15 cellular contexts compared by ENCODE assay signal in the genomic region with DNA sequence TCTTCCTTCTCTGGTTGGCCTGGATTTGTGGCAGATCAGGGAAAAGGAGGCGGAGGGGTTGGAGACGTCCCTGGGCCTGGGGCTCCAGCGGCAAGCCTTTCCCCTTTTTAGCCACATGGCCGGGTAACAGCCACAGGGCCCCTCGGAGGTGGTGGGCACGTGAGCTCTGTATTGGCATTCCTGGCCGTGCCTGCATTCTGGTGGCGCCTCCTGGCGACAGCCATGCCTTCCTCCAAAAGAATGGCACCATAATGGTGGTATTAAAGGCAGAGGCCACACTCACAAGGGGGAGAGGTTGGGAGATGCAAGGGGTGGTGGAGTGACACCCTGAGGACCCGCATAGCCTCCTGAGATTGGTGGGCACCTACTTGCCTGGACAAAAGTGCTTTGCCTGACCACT. TPM values are rescaled to one million over a fixed set of nuclear protein-coding genes. Genes with fewer than 3 reads are reported as not detected.
A peak's percentile ranks its signal among the peaks of the same experiment; 100 is the strongest.
DNase-seq lines count a peak whose midpoint lies in the region; ATAC-seq and TF ChIP-seq lines count a peak whose summit lies in the region.
"Had no signal": no experiment of that assay in that cellular context is flagged by ENCODE, and none has a peak within 500 bp of the region (broad histone marks: within the 10 kb centered on the region; RNA-seq: fewer than 3 reads in every experiment).

No MANE protein-coding gene starts in this region.

- no peaks in the 10 kb centered on the region for H3K36me3 Mint-ChIP-seq in natural killer cell
- H3K36me3 Mint-ChIP-seq: natural killer cell treated with Interleukin-12 subunit alpha and Interleukin-12 subunit beta and Interleukin-15 and Interleukin-18, amount 100 ng/mL, for 72 hours had no signal

- WGBS in hepatocyte (ENCODE audit: low lambda C conversion rate, missing lambda C conversion rate), result 81% methylated on average over 10 of the region's 10 CpGs
- 70 to 87% methylated on average over 10 of the region's 10 CpGs for WGBS in upper lobe of left lung, 2 donors

- intact Hi-C loops in left ventricle myocardium superior (cut with micrococcal nuclease), result no loop called here
- intact Hi-C loops in natural killer cell (cut with micrococcal nuclease), result no loop called here

- H3K9me3 ChIP-seq in right atrium auricular region (no peaks in the 10 kb centered on the region), SU-DHL-6 (ENCODE audit: insufficient read depth, low read length) (no peaks in the 10 kb centered on the region), hepatocyte (ENCODE audit: low read depth) (no peaks in the 10 kb centered on the region), upper lobe of left lung (no peaks in the 10 kb centered on the region)

- peak in 1 of 2 donors; percentile 38 for TF ChIP-seq CTCF in right atrium auricular region (IDR thresholded peaks at IDR 0.05)
- TF ChIP-seq CTCF in SU-DHL-6 (IDR thresholded peaks at IDR 0.05; ENCODE audit: insufficient read depth, low read length, poor library complexity, severe bottlenecking), result peak; percentile 55
- peak; percentile 8 for TF ChIP-seq CTCF in hepatocyte (IDR thresholded peaks at IDR 0.05; ENCODE audit: poor library complexity)
- peak in 1 of 6 experiments; percentile 12 for TF ChIP-seq CTCF in upper lobe of left lung (IDR thresholded peaks at IDR 0.05)
- no peak for TF ChIP-seq CTCF in natural killer cell (IDR thresholded peaks at IDR 0.05)

- H3K4me1 Mint-ChIP-seq in natural killer cell, result no peaks in the 10 kb centered on the region

- H2AFZ ChIP-seq in SU-DHL-6 (ENCODE audit: low read depth, low read length, severe bottlenecking) (no peak overlapping the region), hepatocyte (no peak overlapping the region)

- no peak overlapping the region for H3K27ac Mint-ChIP-seq in natural killer cell
- H3K27ac Mint-ChIP-seq: natural killer cell treated with Interleukin-12 subunit alpha and Interleukin-12 subunit beta and Interleukin-15 and Interleukin-18, amount 100 ng/mL, for 72 hours had no signal

- no peak overlapping the region for H3K9ac ChIP-seq in SU-DHL-6 (ENCODE audit: low read length)

- no peak overlapping the region for H3K4me2 ChIP-seq in SU-DHL-6 (ENCODE audit: low read depth, low read length, poor library complexity, severe bottlenecking)
- no peak overlapping the region for H3K4me2 ChIP-seq in hepatocyte

- peaks cover 0 to 5% of the 10 kb centered on the region in 2 donors for H3K27me3 Mint-ChIP-seq in natural killer cell (ENCODE audit: low read depth in 2 of 2)
- H3K27me3 Mint-ChIP-seq: natural killer cell treated with Interleukin-12 subunit alpha and Interleukin-12 subunit beta and Interleukin-15 and Interleukin-18, amount 100 ng/mL, for 72 hours had no signal

- H3K27me3 ChIP-seq in right atrium auricular region, result no peaks in the 10 kb centered on the region
- H3K27me3 ChIP-seq in SU-DHL-6 (ENCODE audit: low read length), result no peaks in the 10 kb centered on the region
- H3K27me3 ChIP-seq in hepatocyte, result no peaks in the 10 kb centered on the region
- H3K27me3 ChIP-seq in upper lobe of left lung, result no peaks in the 10 kb centered on the region

- no peak overlapping the region for H3K4me3 ChIP-seq in right atrium auricular region
- no peak overlapping the region for H3K4me3 ChIP-seq in SU-DHL-6 (ENCODE audit: insufficient read depth, low read length, poor library complexity, severe bottlenecking)
- no peak overlapping the region for H3K4me3 ChIP-seq in hepatocyte
- no peak overlapping the region for H3K4me3 ChIP-seq in upper lobe of left lung

- no peak for TF ChIP-seq POLR2A in upper lobe of left lung (IDR thresholded peaks at IDR 0.05)

- H3K4me3 Mint-ChIP-seq in natural killer cell, result no peak overlapping the region
- H3K4me3 Mint-ChIP-seq: natural killer cell treated with Interleukin-12 subunit alpha and Interleukin-12 subunit beta and Interleukin-15 and Interleukin-18, amount 100 ng/mL, for 72 hours had no signal

- H3K9me3 Mint-ChIP-seq in natural killer cell, result no peaks in the 10 kb centered on the region
- H3K9me3 Mint-ChIP-seq: natural killer cell treated with Interleukin-12 subunit alpha and Interleukin-12 subunit beta and Interleukin-15 and Interleukin-18, amount 100 ng/mL, for 72 hours had no signal

- H4K20me1 ChIP-seq in SU-DHL-6 (ENCODE audit: low read depth, low read length) (no peaks in the 10 kb centered on the region), hepatocyte (ENCODE audit: insufficient read depth, poor library complexity, severe bottlenecking) (no peaks in the 10 kb centered on the region)

- DNase-seq in left ventricle myocardium superior (peak; percentile 15), right atrium auricular region (ENCODE audit: low spot score) (no peak), hepatocyte (ENCODE audit: low spot score) (no peak), upper lobe of left lung (peak in 1 of 2 donors; percentile 29), CD1c-positive myeloid dendritic cell (ENCODE audit: extremely low spot score) (no peak), NCI-H2029 treated with DMSO at 0.1 percent for 48 hours (lab: John Stamatoyannopoulos, UW) (no peak), natural killer cell (no peak)
- DNase-seq: activated naive CD4-positive, alpha-beta T cell treated with Interleukin-2 at 50 U/mL for 16 hours; DMS79; kidney glomerular epithelial cell; NCI-H1105 treated with DMSO at 0.1 percent for 48 hours; NCI-H524 treated with DMSO at 0.1 percent for 48 hours; stimulated activated CD4-positive, alpha-beta T cell treated with anti-CD3 and anti-CD28 coated beads, Interleukin-12 subunit alpha, Interleukin-12 subunit beta, amount 100 ng/mL, for 4 hours had no signal

- no peaks in the 10 kb centered on the region for H3F3A ChIP-seq in SU-DHL-6 (ENCODE audit: insufficient read depth)

- H3K79me2 ChIP-seq in SU-DHL-6 (ENCODE audit: insufficient read depth, low read length) (no peaks in the 10 kb centered on the region), hepatocyte (no peaks in the 10 kb centered on the region)

- H3K27ac ChIP-seq in right atrium auricular region, result peak overlapping the region in 1 of 2 donors; percentile 60
- H3K27ac ChIP-seq in SU-DHL-6 (ENCODE audit: low read depth, low read length), result no peak overlapping the region
- H3K27ac ChIP-seq in hepatocyte, result no peak overlapping the region
- peak overlapping the region in 3 of 4 donors; percentile 75 to 88 (median 79) for H3K27ac ChIP-seq in upper lobe of left lung

- H3K4me1 ChIP-seq in right atrium auricular region, result peaks cover 2 to 95% of the 10 kb centered on the region in 2 donors
- H3K4me1 ChIP-seq in hepatocyte (ENCODE audit: insufficient read depth), result peaks cover 24% of the 10 kb centered on the region
- H3K4me1 ChIP-seq in upper lobe of left lung, result peaks cover 66 to 95% (median 74%) of the 10 kb centered on the region in 4 donors

- H3K36me3 ChIP-seq in right atrium auricular region (no peaks in the 10 kb centered on the region), SU-DHL-6 (ENCODE audit: low read length) (no peaks in the 10 kb centered on the region), hepatocyte (replicated peaks; ENCODE audit: insufficient read depth, low read depth) (no peaks in the 10 kb centered on the region), upper lobe of left lung (peaks cover 0 to under 1% (median 0%) of the 10 kb centered on the region in 4 donors)

- no peak for TF ChIP-seq EP300 in upper lobe of left lung (IDR thresholded peaks at IDR 0.05)

- H3K9me2 ChIP-seq in SU-DHL-6 (replicated peaks; ENCODE audit: insufficient read depth, low read length) (no peaks in the 10 kb centered on the region), hepatocyte (replicated peaks; ENCODE audit: insufficient read depth) (no peaks in the 10 kb centered on the region)

- ATAC-seq in left ventricle myocardium superior (no peak), upper lobe of left lung (ENCODE audit: low FRiP score in 2 of 2) (no peak), natural killer cell (no peak)
- ATAC-seq: natural killer cell treated with Interleukin-12 subunit alpha and Interleukin-12 subunit beta and Interleukin-15 and Interleukin-18, amount 100 ng/mL, for 72 hours had no signal

RNA-seq across cellular contexts. Expression of a gene that starts 3.0 kb away (rescaled TPM):
- total RNA-seq in left ventricle myocardium superior (323 TPM), right atrium auricular region (100 to 1,000 TPM; 353 to 517 TPM), hepatocyte (92.3 and 124 TPM in 2 replicates), upper lobe of left lung (1,000 to 10,000 TPM in 1 of 6 donors, 100 to 1,000 TPM in 5; 113 to 1,228 (median 802) TPM), natural killer cell (1 to 10 TPM in 1 of 3 donors, under 1 TPM in 1, not detected in 1; 0.50 to 1.4 TPM)
- 183 and 241 TPM in 2 replicates for polyA plus RNA-seq in hepatocyte

RNA-seq across cellular contexts. Expression of a gene that starts 55.1 kb away (rescaled TPM):
- not detected for total RNA-seq in left ventricle myocardium superior
- total RNA-seq in right atrium auricular region, result not detected
- 12.2 TPM in 1 of 2 replicates, not detected in the other for total RNA-seq in hepatocyte
- 0.85 TPM in 1 of 2 replicates, not detected in the other for polyA plus RNA-seq in hepatocyte
- 1 to 10 TPM in 2 of 6 donors, under 1 TPM in 2, not detected in 2; 0.67 to 3.1 (median 1.1) TPM for total RNA-seq in upper lobe of left lung
- total RNA-seq in natural killer cell, result not detected
- total RNA-seq: natural killer cell treated with Interleukin-12 subunit alpha and Interleukin-12 subunit beta and Interleukin-15 and Interleukin-18, amount 100 ng/mL, for 72 hours had no signal

Comparison
In these comparisons a context has a peak if more than half of its experiments do, and no peak if none do; other contexts are left out.
1. H3K27ac ChIP-seq: peak in upper lobe of left lung (3 of 4); none in SU-DHL-6 (single experiment) and hepatocyte (single experiment).
2. RNA of a gene that starts 3.0 kb away (total RNA-seq): 113 to 1,228 TPM in upper lobe of left lung, 353 to 517 TPM in right atrium auricular region, 323 TPM in left ventricle myocardium superior (single experiment) and 92.3 to 124 TPM in hepatocyte; 0.50 to 1.4 TPM in natural killer cell; every median in the first group is over 10 times any median in the second.